In genomic region chr1:28521502-28522164, GRCh38 we compare ENCODE assay signal across 20 cellular contexts. TPM values are rescaled to one million over a fixed set of nuclear protein-coding genes. Genes with fewer than 3 reads are reported as not detected.
DNase-seq lines count a peak whose midpoint lies in the region; ATAC-seq, FAIRE-seq and TF ChIP-seq lines count a peak whose summit lies in the region.
"Had no signal": no experiment of that assay in that cellular context is flagged by ENCODE, and none has a peak within 500 bp of the region (broad histone marks: within the 10 kb centered on the region; RNA-seq: fewer than 3 reads in every experiment).

No MANE protein-coding gene starts in this region.

- FAIRE-seq in HepG2 (lab: Jason Lieb, UNC) = no peak
- FAIRE-seq: GM18507, urothelium cell line had no signal

- H3K4me3 Mint-ChIP-seq in dendritic cell treated with granulocyte-macrophage colony-stimulating factor and Interleukin-4, amounts not matched to agents 40 ng/mL and 50 ng/mL, for 4 days = no peak overlapping the region

- POLR2A ChIA-PET in HepG2 (lab: Yijun Ruan, JAX) = interaction anchor here (0.9 kb wide), 1 partner anchor 14 kb away, joined by 3 read pairs; no protein-coding TSS in a partner anchor

- H3K27ac Mint-ChIP-seq in dendritic cell treated with granulocyte-macrophage colony-stimulating factor and Interleukin-4, amounts not matched to agents 40 ng/mL and 50 ng/mL, for 4 days = peak overlapping the region; percentile 2

- H3K4me3 ChIP-seq in HepG2 (replicated peaks in 1 of 3; ENCODE audit: insufficient read depth in 1 of 3, low read depth in 2 of 3, low read length in 3 of 3) (no peak overlapping the region), right lobe of liver (no peak overlapping the region), NT2/D1 (ENCODE audit: insufficient read length, low read depth) (no peak overlapping the region), SJCRH30 (no peak overlapping the region)
- H3K4me3 ChIP-seq: dorsolateral prefrontal cortex, hepatocyte, spleen had no signal

- H3K4me2 ChIP-seq in HepG2 (ENCODE audit: low read depth, low read length) = no peak overlapping the region
- H3K4me2 ChIP-seq: hepatocyte, KMS-11 had no signal

- H3K9me3 Mint-ChIP-seq in dendritic cell treated with granulocyte-macrophage colony-stimulating factor and Interleukin-4, amounts not matched to agents 40 ng/mL and 50 ng/mL, for 4 days = no peaks in the 10 kb centered on the region

- BruUV-seq in HepG2 (replicated peaks; lab: Mats Ljungman, UMichigan) = no TSS peak

- peaks cover 26% of the 10 kb centered on the region for H3K36me3 Mint-ChIP-seq in dendritic cell treated with granulocyte-macrophage colony-stimulating factor and Interleukin-4, amounts not matched to agents 40 ng/mL and 50 ng/mL, for 4 days (ENCODE audit: low read depth)

- H3K9me3 ChIP-seq in HepG2 (ENCODE audit: low read length) (no peaks in the 10 kb centered on the region), right lobe of liver (no peaks in the 10 kb centered on the region), NT2/D1 (ENCODE audit: insufficient read depth, low read length) (no peaks in the 10 kb centered on the region), SJCRH30 (replicated peaks) (no peaks in the 10 kb centered on the region)
- H3K9me3 ChIP-seq: spleen had no signal

- intact Hi-C loops in HepG2 (cut with micrococcal nuclease; ENCODE audit: unreplicated experiment) = no loop called here
- intact Hi-C loops in right lobe of liver (cut with DNase I) = loop anchor here in 1 of 2 donors (5.0 kb wide), 1 partner anchor 81 kb away; no protein-coding TSS in a partner anchor
- intact Hi-C loops in dendritic cell treated with granulocyte-macrophage colony-stimulating factor and Interleukin-4, amounts not matched to agents 40 ng/mL and 50 ng/mL, for 4 days (cut with micrococcal nuclease) = no loop called here

- TF ChIP-seq POLR2A in HepG2 (IDR thresholded peaks at IDR 0.05; ENCODE audit: insufficient read depth in 1 of 2, low read depth in 2 of 2, low read length in 2 of 2) = no peak
- no peak for TF ChIP-seq POLR2A in right lobe of liver (IDR thresholded peaks at IDR 0.05)

- H3K4me1 Mint-ChIP-seq in dendritic cell treated with granulocyte-macrophage colony-stimulating factor and Interleukin-4, amounts not matched to agents 40 ng/mL and 50 ng/mL, for 4 days (ENCODE audit: low read depth) = peaks cover 27% of the 10 kb centered on the region

- H3K9ac ChIP-seq in HepG2 (ENCODE audit: insufficient read depth, low read depth, low read length) = no peak overlapping the region
- H3K9ac ChIP-seq in NT2/D1 (ENCODE audit: insufficient read length, low read depth) = peak overlapping the region; percentile 37
- H3K9ac ChIP-seq: KMS-11, parathyroid adenoma had no signal

- TF ChIP-seq CTCF in HepG2 (CRISPR knock-in tag; IDR thresholded peaks at IDR 0.05) (no peak), right lobe of liver (IDR thresholded peaks at IDR 0.05) (no peak)

- H3K4me1 ChIP-seq in HepG2 (ENCODE audit: insufficient read depth, low read length) = peaks cover 55% of the 10 kb centered on the region
- peaks cover 0 to 5% (median 2%) of the 10 kb centered on the region in 4 donors for H3K4me1 ChIP-seq in right lobe of liver
- H3K4me1 ChIP-seq in NT2/D1 (ENCODE audit: insufficient read depth, insufficient read length) = peaks cover 27% of the 10 kb centered on the region
- H3K4me1 ChIP-seq in SJCRH30 = no peaks in the 10 kb centered on the region

- ATAC-seq in HepG2 (no peak), right lobe of liver (no peak), GM19452 (IDR thresholded peaks at IDR 0.05; ENCODE audit: unreplicated experiment) (no peak)

- in situ Hi-C loops in HepG2 (cut with HindIII; ENCODE audit: extremely low pct_ligation_motif_present, low pct_unique_long_range_greater_than_20kb) = no loop called here

- no peaks in the 10 kb centered on the region for H3K27me3 ChIP-seq in HepG2 (ENCODE audit: control insufficient read depth in 1 of 2, insufficient read depth in 2 of 2, low read length in 2 of 2)
- H3K27me3 ChIP-seq in right lobe of liver = no peaks in the 10 kb centered on the region
- no peaks in the 10 kb centered on the region for H3K27me3 ChIP-seq in NT2/D1 (ENCODE audit: insufficient read depth, insufficient read length)
- no peaks in the 10 kb centered on the region for H3K27me3 ChIP-seq in SJCRH30
- H3K27me3 ChIP-seq: dorsolateral prefrontal cortex, hepatocyte, spleen had no signal

- no peaks in the 10 kb centered on the region for H3K27me3 Mint-ChIP-seq in dendritic cell treated with granulocyte-macrophage colony-stimulating factor and Interleukin-4, amounts not matched to agents 40 ng/mL and 50 ng/mL, for 4 days

- DNase-seq in HepG2 (ENCODE audit: low spot score) (no peak), right lobe of liver (no peak), NT2/D1 (ENCODE audit: low read depth, low spot score) (no peak), NCI-H446 treated with DMSO at 0.1 percent for 48 hours (lab: John Stamatoyannopoulos, UW) (no peak), AG08395 (ENCODE audit: low spot score) (no peak), SJCRH30 (no peak)
- DNase-seq: dorsolateral prefrontal cortex; kidney glomerular epithelial cell; NCI-H2171 treated with DMSO at 0.1 percent for 48 hours; SIG-M5; spleen; stimulated activated naive CD4-positive, alpha-beta T cell; T-helper 9 cell had no signal

- CTCF ChIA-PET in HepG2 (lab: Yijun Ruan, JAX; ENCODE audit: low intra/inter-chr PET ratio, low total read pairs) = no interaction called here

- H3K27ac ChIP-seq in HepG2 (ENCODE audit: extremely low read length, insufficient read depth, low read length) (no peak overlapping the region), right lobe of liver (no peak overlapping the region), SJCRH30 (no peak overlapping the region)
- H3K27ac ChIP-seq: dorsolateral prefrontal cortex, hepatocyte, KMS-11, parathyroid adenoma, spleen had no signal

- H4K20me1 ChIP-seq in HepG2 (ENCODE audit: insufficient read depth, low read length) = peaks cover 18% of the 10 kb centered on the region

- TF ChIP-seq EP300 in HepG2 (IDR thresholded peaks at IDR 0.05; ENCODE audit: low read depth in 2 of 2, low read length in 2 of 2) = no peak
- TF ChIP-seq EP300 in HepG2 (CRISPR knock-in tag; IDR thresholded peaks at IDR 0.05; ENCODE audit: borderline replicate concordance) = no peak

- no peak for TF ChIP-seq RAD21 in HepG2 (CRISPR knock-in tag; IDR thresholded peaks at IDR 0.05)

- 100% methylated on average over 6 of the region's 6 CpGs for WGBS in HepG2 (ENCODE audit: low lambda C conversion rate)
- WGBS in right lobe of liver (ENCODE audit: insufficient coverage, low coverage, low lambda C conversion rate, missing lambda C conversion rate) = 84% methylated on average over 5 of the region's 6 CpGs

- H3K79me2 ChIP-seq in HepG2 (ENCODE audit: insufficient read depth, low read length) = peaks cover 65% of the 10 kb centered on the region
- H3K79me2 ChIP-seq: parathyroid adenoma had no signal

- H3K36me3 ChIP-seq in HepG2 (replicated peaks in 1 of 2; ENCODE audit: control insufficient read depth in 1 of 2, insufficient read depth in 2 of 2, low read length in 2 of 2) = peaks cover 2 to 16% of the 10 kb centered on the region in 2 experiments
- no peaks in the 10 kb centered on the region for H3K36me3 ChIP-seq in right lobe of liver
- peaks cover 55% of the 10 kb centered on the region for H3K36me3 ChIP-seq in NT2/D1 (ENCODE audit: insufficient read depth, insufficient read length, low read length)
- peaks cover 11% of the 10 kb centered on the region for H3K36me3 ChIP-seq in SJCRH30

- no peak overlapping the region for H2AFZ ChIP-seq in HepG2 (ENCODE audit: low read length)
- H2AFZ ChIP-seq: hepatocyte, parathyroid adenoma had no signal

RNA-seq across cellular contexts. Expression of gene RCC1, which starts 15.8 kb away (rescaled TPM):
- total RNA-seq in HepG2 (2016; rRNA removed; fragmentation: Illumina TruSeq; extraction: Trizol) = 80.8 and 102 TPM in 2 replicates
- 11.4 and 15.2 TPM in 2 replicates for total RNA-seq in HepG2 (2016; cell fraction: cytosol; rRNA removed; fragmentation: Illumina TruSeq; extraction: Trizol; ENCODE audit: low read depth)
- total RNA-seq in HepG2 (2016; cell fraction: insoluble cytoplasmic fraction; rRNA removed; fragmentation: Illumina TruSeq; extraction: Trizol) = 83.9 and 95.1 TPM in 2 replicates
- 44.7 and 50.2 TPM in 2 replicates for total RNA-seq in HepG2 (2016; cell fraction: membrane; rRNA removed; fragmentation: Illumina TruSeq; extraction: Trizol)
- total RNA-seq in HepG2 (2016; cell fraction: nucleus; rRNA removed; fragmentation: Illumina TruSeq; extraction: Trizol) = 44.2 and 50.7 TPM in 2 replicates
- 47.2 and 56.2 TPM in 2 replicates for polyA plus RNA-seq in HepG2 (2011; rRNA removed)
- polyA plus RNA-seq in HepG2 (2011; cell fraction: cytosol; rRNA removed) = 48.6 and 53.6 TPM in 2 replicates
- polyA plus RNA-seq in HepG2 (2011; cell fraction: nucleus; rRNA removed) = 34.9 and 42.3 TPM in 2 replicates
- polyA plus RNA-seq in HepG2 (2012) = 43.2 and 74.3 TPM in 2 replicates
- polyA plus RNA-seq in HepG2 (2016; cell fraction: cytosol; fragmentation: Illumina TruSeq; extraction: Trizol; ENCODE audit: low read depth) = 12.5 and 13.5 TPM in 2 replicates
- 113 and 120 TPM in 2 replicates for polyA plus RNA-seq in HepG2 (2016; cell fraction: insoluble cytoplasmic fraction; fragmentation: Illumina TruSeq; extraction: Trizol; ENCODE audit: low read depth)
- 33.8 and 38.0 TPM in 2 replicates for polyA plus RNA-seq in HepG2 (2016; cell fraction: membrane; fragmentation: Illumina TruSeq; extraction: Trizol; ENCODE audit: low read depth)
- polyA plus RNA-seq in HepG2 (2016; cell fraction: nucleus; fragmentation: Illumina TruSeq; extraction: Trizol; ENCODE audit: insufficient read depth, low read depth) = 70.2 and 80.1 TPM in 2 replicates
- 90.3 and 147 TPM in 2 replicates for polyA minus RNA-seq in HepG2 (2011; rRNA and poly(A)+ RNA removed; ENCODE audit: low replicate concordance)
- polyA minus RNA-seq in HepG2 (2011; cell fraction: cytosol; rRNA and poly(A)+ RNA removed) = 29.5 and 33.5 TPM in 2 replicates
- 28.8 and 31.6 TPM in 2 replicates for polyA minus RNA-seq in HepG2 (2011; cell fraction: nucleus; rRNA and poly(A)+ RNA removed)
- total RNA-seq in right lobe of liver = 10 to 100 TPM in 5 of 6 experiments, 1 to 10 TPM in 1; 9.5 to 29.6 (median 18.0) TPM
- total RNA-seq in SJCRH30 (2014; rRNA removed; shearing (Covaris generic)) = 70.1 and 70.2 TPM in 2 replicates

RNA-seq across cellular contexts. Expression of gene TRNAU1AP, which starts 31.3 kb away (rescaled TPM):
- total RNA-seq in HepG2 (2016; rRNA removed; fragmentation: Illumina TruSeq; extraction: Trizol) (28.3 and 29.0 TPM in 2 replicates), right lobe of liver (10 to 100 TPM in 1 of 6 experiments, 1 to 10 TPM in 5; 5.2 to 14.8 (median 7.3) TPM)
- total RNA-seq in HepG2 (2016; cell fraction: cytosol; rRNA removed; fragmentation: Illumina TruSeq; extraction: Trizol; ENCODE audit: low read depth) = 6.3 and 7.3 TPM in 2 replicates
- total RNA-seq in HepG2 (2016; cell fraction: insoluble cytoplasmic fraction; rRNA removed; fragmentation: Illumina TruSeq; extraction: Trizol) = 25.1 and 26.9 TPM in 2 replicates
- 9.7 and 10.6 TPM in 2 replicates for total RNA-seq in HepG2 (2016; cell fraction: membrane; rRNA removed; fragmentation: Illumina TruSeq; extraction: Trizol)
- total RNA-seq in HepG2 (2016; cell fraction: nucleus; rRNA removed; fragmentation: Illumina TruSeq; extraction: Trizol) = 16.7 and 17.0 TPM in 2 replicates
- 40.5 and 42.9 TPM in 2 replicates for polyA plus RNA-seq in HepG2 (2011; rRNA removed)
- polyA plus RNA-seq in HepG2 (2011; cell fraction: cytosol; rRNA removed) = 21.1 and 22.7 TPM in 2 replicates
- polyA plus RNA-seq in HepG2 (2011; cell fraction: nucleus; rRNA removed) = 49.6 and 57.0 TPM in 2 replicates
- polyA plus RNA-seq in HepG2 (2012) = 19.2 and 20.5 TPM in 2 replicates
- 7.3 and 8.6 TPM in 2 replicates for polyA plus RNA-seq in HepG2 (2016; cell fraction: cytosol; fragmentation: Illumina TruSeq; extraction: Trizol; ENCODE audit: low read depth)
- 29.9 and 35.0 TPM in 2 replicates for polyA plus RNA-seq in HepG2 (2016; cell fraction: insoluble cytoplasmic fraction; fragmentation: Illumina TruSeq; extraction: Trizol; ENCODE audit: low read depth)
- polyA plus RNA-seq in HepG2 (2016; cell fraction: membrane; fragmentation: Illumina TruSeq; extraction: Trizol; ENCODE audit: low read depth) = 9.6 and 11.2 TPM in 2 replicates
- polyA plus RNA-seq in HepG2 (2016; cell fraction: nucleus; fragmentation: Illumina TruSeq; extraction: Trizol; ENCODE audit: insufficient read depth, low read depth) = 32.0 and 34.2 TPM in 2 replicates
- polyA minus RNA-seq in HepG2 (2011; rRNA and poly(A)+ RNA removed; ENCODE audit: low replicate concordance) = 7.9 and 23.4 TPM in 2 replicates
- polyA minus RNA-seq in HepG2 (2011; cell fraction: cytosol; rRNA and poly(A)+ RNA removed) = 4.7 and 6.0 TPM in 2 replicates
- polyA minus RNA-seq in HepG2 (2011; cell fraction: nucleus; rRNA and poly(A)+ RNA removed) = 25.8 and 37.4 TPM in 2 replicates
- 24.7 and 28.4 TPM in 2 replicates for total RNA-seq in SJCRH30 (2014; rRNA removed; shearing (Covaris generic))
